Comparison of ENCODE assay signal across 11 cellular contexts in the genomic region with DNA sequence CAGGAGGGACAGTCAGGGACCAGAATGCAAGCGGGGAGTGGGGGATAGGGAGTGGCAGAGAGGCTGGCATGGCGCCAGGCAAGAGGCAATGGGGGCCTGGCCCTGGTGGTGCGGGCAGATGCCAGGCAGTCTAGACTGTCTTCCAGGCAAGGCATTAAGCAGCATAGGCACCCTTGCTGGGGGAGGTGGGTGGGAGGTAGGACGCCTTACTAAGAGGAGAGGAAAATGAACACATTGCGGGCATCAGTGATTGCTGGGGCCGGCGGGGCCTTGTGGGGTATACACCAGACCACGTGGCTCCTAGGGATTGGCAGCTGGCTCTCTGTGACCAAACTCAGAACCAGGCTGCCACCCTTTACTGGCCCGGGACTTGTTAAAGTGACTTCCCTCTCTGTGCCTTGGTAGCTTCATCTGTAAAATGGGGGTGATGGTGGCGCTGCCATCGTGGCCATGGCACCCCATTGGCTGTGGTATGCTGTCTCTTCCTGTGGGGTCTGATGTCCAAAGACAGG. TPM values are rescaled to one million over a fixed set of nuclear protein-coding genes. Genes with fewer than 3 reads are reported as not detected.
DNase-seq lines count a peak whose midpoint lies in the region; ATAC-seq, FAIRE-seq and TF ChIP-seq lines count a peak whose summit lies in the region.
"Had no signal": no experiment of that assay in that cellular context is flagged by ENCODE, and none has a peak within 500 bp of the region (broad histone marks: within the 10 kb centered on the region; RNA-seq: fewer than 3 reads in every experiment).

No MANE protein-coding gene starts in this region.

- POLR2A ChIA-PET in activated CD8-positive, alpha-beta T cell treated with anti-CD3 and anti-CD28 coated beads for 36 hours (lab: Charles Lee), result no interaction called here
- POLR2A ChIA-PET in HepG2 (lab: Yijun Ruan, JAX), result interaction anchor here (1.0 kb wide), 1 partner anchor 47 kb away, joined by 3 read pairs; no protein-coding TSS in a partner anchor

- H3K9ac ChIP-seq in HepG2 (ENCODE audit: insufficient read depth, low read depth, low read length), result peak overlapping the region; percentile 16; the same call in 1 of the 2 replicates

- H3K9me3 ChIP-seq in HepG2 (ENCODE audit: low read length) (no peaks in the 10 kb centered on the region), tibial nerve (no peaks in the 10 kb centered on the region)

- no peak for FAIRE-seq in HepG2 (lab: Jason Lieb, UNC)
- FAIRE-seq: H1 had no signal

- in situ Hi-C loops in HepG2 (cut with HindIII; ENCODE audit: extremely low pct_ligation_motif_present, low pct_unique_long_range_greater_than_20kb), result no loop called here

- no TSS peak for BruUV-seq in HepG2 (replicated peaks; lab: Mats Ljungman, UMichigan)

- no peak for TF ChIP-seq EP300 in HepG2 (IDR thresholded peaks at IDR 0.05; ENCODE audit: low read depth in 2 of 2, low read length in 2 of 2)
- no peak for TF ChIP-seq EP300 in HepG2 (CRISPR knock-in tag; IDR thresholded peaks at IDR 0.05; ENCODE audit: borderline replicate concordance)
- TF ChIP-seq EP300 in tibial nerve (IDR thresholded peaks at IDR 0.05), result no peak

- peak overlapping the region; percentile 93 for H3K27ac Mint-ChIP-seq in activated naive CD4-positive, alpha-beta T cell treated with anti-CD3 and anti-CD28 coated beads, Interleukin-2, amount 10 ng/mL, durations not matched to agents 7 days and 5 days
- H3K27ac Mint-ChIP-seq in activated CD8-positive, alpha-beta T cell treated with anti-CD3 and anti-CD28 coated beads for 36 hours, result peak overlapping the region; percentile 87

- intact Hi-C loops in activated CD8-positive, alpha-beta T cell treated with anti-CD3 and anti-CD28 coated beads for 36 hours (cut with micrococcal nuclease), result no loop called here
- intact Hi-C loops in HepG2 (cut with micrococcal nuclease; ENCODE audit: unreplicated experiment), result no loop called here

- H3K4me1 ChIP-seq in HepG2 (ENCODE audit: insufficient read depth, low read length) (peaks cover 67% of the 10 kb centered on the region), tibial nerve (peaks cover 0 to 88% (median 42%) of the 10 kb centered on the region in 4 donors)

- H3K27me3 Mint-ChIP-seq in activated naive CD4-positive, alpha-beta T cell treated with anti-CD3 and anti-CD28 coated beads, Interleukin-2, amount 10 ng/mL, durations not matched to agents 7 days and 5 days, result no peaks in the 10 kb centered on the region
- H3K27me3 Mint-ChIP-seq in activated CD8-positive, alpha-beta T cell treated with anti-CD3 and anti-CD28 coated beads for 36 hours, result no peaks in the 10 kb centered on the region

- no peak for TF ChIP-seq CTCF in activated CD8-positive, alpha-beta T cell treated with anti-CD3 and anti-CD28 coated beads for 36 hours (IDR thresholded peaks at IDR 0.05)
- TF ChIP-seq CTCF in HepG2 (CRISPR knock-in tag; IDR thresholded peaks at IDR 0.05) (no peak), tibial nerve (IDR thresholded peaks at IDR 0.05) (no peak)

- H3K79me2 ChIP-seq in HepG2 (ENCODE audit: insufficient read depth, low read length), result peaks cover 26% of the 10 kb centered on the region

- peak overlapping the region; percentile 42 for H3K4me3 Mint-ChIP-seq in activated naive CD4-positive, alpha-beta T cell treated with anti-CD3 and anti-CD28 coated beads, Interleukin-2, amount 10 ng/mL, durations not matched to agents 7 days and 5 days
- no peak overlapping the region for H3K4me3 Mint-ChIP-seq in activated CD8-positive, alpha-beta T cell treated with anti-CD3 and anti-CD28 coated beads for 36 hours

- H3K36me3 Mint-ChIP-seq in activated naive CD4-positive, alpha-beta T cell treated with anti-CD3 and anti-CD28 coated beads, Interleukin-2, amount 10 ng/mL, durations not matched to agents 7 days and 5 days, result peaks cover 65% of the 10 kb centered on the region
- H3K36me3 Mint-ChIP-seq in activated CD8-positive, alpha-beta T cell treated with anti-CD3 and anti-CD28 coated beads for 36 hours (ENCODE audit: low read depth), result peaks cover 29% of the 10 kb centered on the region

- no peak for TF ChIP-seq RAD21 in HepG2 (CRISPR knock-in tag; IDR thresholded peaks at IDR 0.05)

- WGBS in HepG2 (ENCODE audit: low lambda C conversion rate), result 62% methylated on average over 8 of the region's 11 CpGs
- WGBS in tibial nerve, 2 donors, result 69 to 70% methylated on average over 9 to 11 of the region's 11 CpGs

- CTCF ChIA-PET in activated naive CD4-positive, alpha-beta T cell treated with anti-CD3 and anti-CD28 coated beads, Interleukin-2, amount 10 ng/mL, durations not matched to agents 7 days and 5 days (lab: Charles Lee), result interaction anchor here (0.6 kb wide), 1 partner anchor 31 kb away, joined by 3 read pairs; no protein-coding TSS in a partner anchor
- CTCF ChIA-PET in activated CD8-positive, alpha-beta T cell treated with anti-CD3 and anti-CD28 coated beads for 36 hours (lab: Charles Lee), result no interaction called here
- CTCF ChIA-PET in HepG2 (lab: Yijun Ruan, JAX; ENCODE audit: low intra/inter-chr PET ratio, low total read pairs), result no interaction called here

- H3K4me3 ChIP-seq in HepG2 (replicated peaks in 1 of 3; ENCODE audit: insufficient read depth in 1 of 3, low read depth in 2 of 3, low read length in 3 of 3) (peak overlapping the region in 1 of 3 experiments; percentile 50; a peak in 2 of 6 replicates), tibial nerve (no peak overlapping the region)

- H3K27me3 ChIP-seq in HepG2 (ENCODE audit: control insufficient read depth in 1 of 2, insufficient read depth in 2 of 2, low read length in 2 of 2) (no peaks in the 10 kb centered on the region), tibial nerve (no peaks in the 10 kb centered on the region)

- H3K27ac ChIP-seq in HepG2 (ENCODE audit: extremely low read length, insufficient read depth, low read length), result peak overlapping the region; percentile 57
- H3K27ac ChIP-seq in substantia nigra (ENCODE audit: low read depth, low read length, poor library complexity, severe bottlenecking), result peak overlapping the region; percentile 75
- H3K27ac ChIP-seq in tibial nerve, result peak overlapping the region in 2 of 4 donors; percentile 44 to 48

- no peak for ATAC-seq in activated CD8-positive, alpha-beta T cell treated with anti-CD3 and anti-CD28 coated beads for 36 hours
- ATAC-seq in HepG2, result peak; percentile 6

- H3K4me1 Mint-ChIP-seq in activated naive CD4-positive, alpha-beta T cell treated with anti-CD3 and anti-CD28 coated beads, Interleukin-2, amount 10 ng/mL, durations not matched to agents 7 days and 5 days, result peaks cover 78% of the 10 kb centered on the region
- H3K4me1 Mint-ChIP-seq in activated CD8-positive, alpha-beta T cell treated with anti-CD3 and anti-CD28 coated beads for 36 hours (ENCODE audit: low read depth), result peaks cover 58% of the 10 kb centered on the region

- DNase-seq in activated naive CD4-positive, alpha-beta T cell treated with anti-CD3 and anti-CD28 coated beads, Interleukin-2, amount 10 ng/mL, durations not matched to agents 7 days and 5 days, result no peak
- no peak for DNase-seq in activated naive CD4-positive, alpha-beta T cell (lab: John Stamatoyannopoulos, UW)
- no peak for DNase-seq in activated CD8-positive, alpha-beta T cell treated with anti-CD3 and anti-CD28 coated beads for 36 hours
- no peak for DNase-seq in HepG2 (ENCODE audit: low spot score)
- peak in 1 of 49 donors; percentile 59 for DNase-seq in substantia nigra (lab: John Stamatoyannopoulos, UW)
- no peak for DNase-seq in tibial nerve (ENCODE audit: low spot score in 2 of 2)
- DNase-seq in HPDE6-E6E7 (ENCODE audit: extremely low spot score), result no peak
- no peak for DNase-seq in midbrain (lab: John Stamatoyannopoulos, UW)
- DNase-seq: activated CD8-positive, alpha-beta memory T cell treated with anti-CD3 and anti-CD28 coated beads, Interleukin-2, amount 50 U/mL, for 48 hours; cerebellar nuclear complex had no signal

- no peak overlapping the region for H2AFZ ChIP-seq in HepG2 (ENCODE audit: low read length)

- H3K4me2 ChIP-seq in HepG2 (ENCODE audit: low read depth, low read length), result peak overlapping the region; percentile 68

- H4K20me1 ChIP-seq in HepG2 (ENCODE audit: insufficient read depth, low read length), result peaks cover 9% of the 10 kb centered on the region; the same call in 1 of the 2 replicates

- peaks cover 8 to 22% of the 10 kb centered on the region in 2 experiments; a peak in 3 of 5 replicates for H3K36me3 ChIP-seq in HepG2 (replicated peaks in 1 of 2; ENCODE audit: control insufficient read depth in 1 of 2, insufficient read depth in 2 of 2, low read length in 2 of 2)
- H3K36me3 ChIP-seq in tibial nerve, result peaks cover 0 to 26% (median 0%) of the 10 kb centered on the region in 3 donors

- no peak for TF ChIP-seq POLR2A in HepG2 (IDR thresholded peaks at IDR 0.05; ENCODE audit: insufficient read depth in 1 of 2, low read depth in 2 of 2, low read length in 2 of 2)
- TF ChIP-seq POLR2A in tibial nerve (IDR thresholded peaks at IDR 0.05), result no peak

- peaks cover 3% of the 10 kb centered on the region for H3K9me3 Mint-ChIP-seq in activated naive CD4-positive, alpha-beta T cell treated with anti-CD3 and anti-CD28 coated beads, Interleukin-2, amount 10 ng/mL, durations not matched to agents 7 days and 5 days
- H3K9me3 Mint-ChIP-seq in activated CD8-positive, alpha-beta T cell treated with anti-CD3 and anti-CD28 coated beads for 36 hours, result no peaks in the 10 kb centered on the region

RNA-seq across cellular contexts. Expression of gene DNM2, which starts 46.0 kb away (rescaled TPM):
- 100 to 1,000 TPM; 151 to 153 TPM for total RNA-seq in activated CD8-positive, alpha-beta T cell treated with anti-CD3 and anti-CD28 coated beads for 36 hours
- total RNA-seq in HepG2 (2016; rRNA removed; fragmentation: Illumina TruSeq; extraction: Trizol), result 41.7 and 48.2 TPM in 2 replicates
- 19.9 and 21.9 TPM in 2 replicates for total RNA-seq in HepG2 (2016; cell fraction: cytosol; rRNA removed; fragmentation: Illumina TruSeq; extraction: Trizol; ENCODE audit: low read depth)
- total RNA-seq in HepG2 (2016; cell fraction: insoluble cytoplasmic fraction; rRNA removed; fragmentation: Illumina TruSeq; extraction: Trizol), result 37.7 and 40.5 TPM in 2 replicates
- 29.4 and 31.2 TPM in 2 replicates for total RNA-seq in HepG2 (2016; cell fraction: membrane; rRNA removed; fragmentation: Illumina TruSeq; extraction: Trizol)
- 56.9 and 61.6 TPM in 2 replicates for total RNA-seq in HepG2 (2016; cell fraction: nucleus; rRNA removed; fragmentation: Illumina TruSeq; extraction: Trizol)
- 59.8 and 67.0 TPM in 2 replicates for polyA plus RNA-seq in HepG2 (2011; rRNA removed)
- 29.1 and 41.0 TPM in 2 replicates for polyA plus RNA-seq in HepG2 (2011; cell fraction: cytosol; rRNA removed)
- polyA plus RNA-seq in HepG2 (2011; cell fraction: nucleus; rRNA removed), result 155 and 203 TPM in 2 replicates
- polyA plus RNA-seq in HepG2 (2012), result 44.2 and 57.9 TPM in 2 replicates
- polyA plus RNA-seq in HepG2 (2016; cell fraction: cytosol; fragmentation: Illumina TruSeq; extraction: Trizol; ENCODE audit: low read depth), result 8.6 and 9.0 TPM in 2 replicates
- polyA plus RNA-seq in HepG2 (2016; cell fraction: insoluble cytoplasmic fraction; fragmentation: Illumina TruSeq; extraction: Trizol; ENCODE audit: low read depth), result 39.4 and 48.6 TPM in 2 replicates
- 18.1 and 20.6 TPM in 2 replicates for polyA plus RNA-seq in HepG2 (2016; cell fraction: membrane; fragmentation: Illumina TruSeq; extraction: Trizol; ENCODE audit: low read depth)
- polyA plus RNA-seq in HepG2 (2016; cell fraction: nucleus; fragmentation: Illumina TruSeq; extraction: Trizol; ENCODE audit: insufficient read depth, low read depth), result 87.0 and 94.1 TPM in 2 replicates
- 200 and 264 TPM in 2 replicates for polyA minus RNA-seq in HepG2 (2011; rRNA and poly(A)+ RNA removed; ENCODE audit: low replicate concordance)
- polyA minus RNA-seq in HepG2 (2011; cell fraction: cytosol; rRNA and poly(A)+ RNA removed), result 44.4 and 50.0 TPM in 2 replicates
- 143 and 162 TPM in 2 replicates for polyA minus RNA-seq in HepG2 (2011; cell fraction: nucleus; rRNA and poly(A)+ RNA removed)
- 100 to 1,000 TPM in 3 of 4 donors, 10 to 100 TPM in 1; 99.4 to 220 (median 140) TPM for total RNA-seq in tibial nerve
